8 cellular contexts compared by ENCODE assay signal in genomic region chr3:123960791-123961507, GRCh38. TPM values are rescaled to one million over a fixed set of nuclear protein-coding genes. Genes with fewer than 3 reads are reported as not detected.
DNase-seq lines count a peak whose midpoint lies in the region; TF ChIP-seq lines count a peak whose summit lies in the region.

TSS of gene CCDC14 (minus strand) at chr3:123961229. CDS start at chr3:123961173, 56 bp downstream.

- POLR2A ChIA-PET in HEK293T (lab: Yijun Ruan, JAX), result interaction anchor here (1.0 to 1.9 kb wide), 8 partner anchors 9 to 160 kb away, joined by 3 to 10 read pairs (median 5); no protein-coding TSS in a partner anchor

- H3K36me3 ChIP-seq in SK-N-MC (ENCODE audit: insufficient read depth, low read length), result peaks cover 7% of the 10 kb centered on the region

- peaks cover 4% of the 10 kb centered on the region for H3K36me3 Mint-ChIP-seq in activated naive CD4-positive, alpha-beta T cell treated with anti-CD3 and anti-CD28 coated beads for 36 hours (ENCODE audit: low read depth)

- H3K4me3 Mint-ChIP-seq in activated naive CD4-positive, alpha-beta T cell treated with anti-CD3 and anti-CD28 coated beads for 36 hours, result peak within 1 kb of the TSS; percentile 96

- DNase-seq in GM03348 (ENCODE audit: low spot score) (peak; percentile 94), HEK293T (ENCODE audit: extremely low spot score) (peak; percentile 92), NAMALWA (ENCODE audit: low spot score) (peak; percentile 85), SK-N-MC (ENCODE audit: low read depth, low spot score) (peak; percentile 95), germinal center (ENCODE audit: low spot score) (peak; percentile 65), non-pigmented ciliary epithelial cell (ENCODE audit: low read depth) (peak; percentile 83), substantia nigra (lab: John Stamatoyannopoulos, UW) (peak in 48 of 49 donors; percentile 29 to 90 (median 70))
- peak; percentile 86 for DNase-seq in activated naive CD4-positive, alpha-beta T cell treated with anti-CD3 and anti-CD28 coated beads for 36 hours

- peak within 1 kb of the TSS; percentile 89 for H3K27ac ChIP-seq in SK-N-MC
- peak within 1 kb of the TSS; percentile 53 for H3K27ac ChIP-seq in substantia nigra (ENCODE audit: low read depth, low read length, poor library complexity, severe bottlenecking)

- H3K9ac ChIP-seq in SK-N-MC (ENCODE audit: insufficient read length), result peak within 1 kb of the TSS; percentile 96

- peak within 1 kb of the TSS; percentile 93 for H3K4me3 ChIP-seq in SK-N-MC

- CTCF ChIA-PET in HEK293T (lab: Yijun Ruan, JAX), result no interaction called here
- CTCF ChIA-PET in activated naive CD4-positive, alpha-beta T cell treated with anti-CD3 and anti-CD28 coated beads for 36 hours (lab: Charles Lee), result no interaction called here

- H3K27me3 Mint-ChIP-seq in activated naive CD4-positive, alpha-beta T cell treated with anti-CD3 and anti-CD28 coated beads for 36 hours (ENCODE audit: low read depth), result peaks cover 2% of the 10 kb centered on the region

- no peaks in the 10 kb centered on the region for H3K9me3 ChIP-seq in SK-N-MC (ENCODE audit: low read depth, low read length)

- peaks cover 19% of the 10 kb centered on the region for H3K4me1 Mint-ChIP-seq in activated naive CD4-positive, alpha-beta T cell treated with anti-CD3 and anti-CD28 coated beads for 36 hours (ENCODE audit: low read depth)

- intact Hi-C loops in activated naive CD4-positive, alpha-beta T cell treated with anti-CD3 and anti-CD28 coated beads for 36 hours (cut with micrococcal nuclease), result loop anchor here (1.0 to 5.0 kb wide), 4 partner anchors 71 to 760 kb away; partner anchors contain the start of genes HACD2, KALRN, MYLK and SEC22A

- no peaks in the 10 kb centered on the region for H3K9me3 Mint-ChIP-seq in activated naive CD4-positive, alpha-beta T cell treated with anti-CD3 and anti-CD28 coated beads for 36 hours

- H3K27ac Mint-ChIP-seq in activated naive CD4-positive, alpha-beta T cell treated with anti-CD3 and anti-CD28 coated beads for 36 hours, result peak within 1 kb of the TSS; percentile 88

TF ChIP-seq in HEK293T, 16 proteins besides CTCF, POLR2A, EP300 and RAD21:
- peak; percentile 37; the same call in 1 of the 2 replicates for TF ChIP-seq ELF4 (IDR thresholded peaks at IDR 0.05)
- no peak for TF ChIP-seq HDGF (IDR thresholded peaks at IDR 0.05; ENCODE audit: borderline replicate concordance)
- TF ChIP-seq L3MBTL2 (conservative IDR thresholded peaks at IDR 0.05), result peak; percentile 58

RNA-seq across cellular contexts. Expression of gene CCDC14, which starts in this region (rescaled TPM):
- 10 to 100 TPM; 44.8 to 48.4 TPM for total RNA-seq in activated naive CD4-positive, alpha-beta T cell treated with anti-CD3 and anti-CD28 coated beads for 36 hours

Comparison
In these comparisons a context has a peak if more than half of its experiments do, and no peak if none do; other contexts are left out.
1. Peak in every context shown above with its lines: DNase-seq, H3K4me3 ChIP-seq and H3K27ac ChIP-seq.